8 cellular contexts compared by ENCODE assay signal in genomic region chr3:5057857-5058324, GRCh38.
DNase-seq lines count a peak whose midpoint lies in the region; ATAC-seq, FAIRE-seq and TF ChIP-seq lines count a peak whose summit lies in the region.

No MANE protein-coding gene starts in this region.

- no peaks in the 10 kb centered on the region for H3K9me2 ChIP-seq in OCI-LY7 (ENCODE audit: insufficient read depth, low read length)

- H4K20me1 ChIP-seq in OCI-LY7 (ENCODE audit: insufficient read depth, low read length): no peaks in the 10 kb centered on the region

- peak; percentile 84 for TF ChIP-seq CTCF in CD14-positive monocyte (IDR thresholded peaks at IDR 0.05)
- TF ChIP-seq CTCF in OCI-LY7 (conservative IDR thresholded peaks at IDR 0.05; ENCODE audit: low read length): peak; percentile 82

- CTCF ChIA-PET in OCI-LY7 (lab: Charles Lee; ENCODE audit: unreplicated experiment): interaction anchor here (2.2 kb wide), 1 partner anchor 346 kb away, joined by 6 read pairs; no protein-coding TSS in a partner anchor

- peak; percentile 70 for DNase-seq in CD14-positive monocyte (ENCODE audit: low spot score)
- peak; percentile 47 for DNase-seq in GM19239 (ENCODE audit: insufficient read length, low spot score)
- DNase-seq in OCI-LY7 (ENCODE audit: low spot score): peak; percentile 76
- peak; percentile 45 for DNase-seq in activated T-cell treated with anti-CD3 and anti-CD28 coated beads for 1 hour (ENCODE audit: low read depth)
- peak; percentile 17 to 80 (median 66) for DNase-seq in naive thymus-derived CD8-positive, alpha-beta T cell
- DNase-seq in stimulated activated naive B cell treated with anti-CD40 and anti-IgM and Interleukin-4, amounts not matched to agents 10 μg/mL and 1 μg/mL and 100 μg/mL, for 72 hours: peak; percentile 77

- H3K36me3 ChIP-seq in OCI-LY7 (ENCODE audit: insufficient read depth, low read length): no peaks in the 10 kb centered on the region

- H3K4me1 ChIP-seq in OCI-LY7 (ENCODE audit: insufficient read depth, low read length, poor library complexity, severe bottlenecking): no peaks in the 10 kb centered on the region

- no peak overlapping the region for H3K4me2 ChIP-seq in OCI-LY7 (ENCODE audit: low read length)

- intact Hi-C loops in CD14-positive monocyte (cut with micrococcal nuclease): loop anchor here (2.0 kb wide), 1 partner anchor 347 kb away; no protein-coding TSS in a partner anchor
- intact Hi-C loops in OCI-LY7 (cut with micrococcal nuclease; ENCODE audit: unreplicated experiment): loop anchor here (1.0 to 10.0 kb wide), 3 partner anchors 76 to 347 kb away; no protein-coding TSS in a partner anchor

- no peaks in the 10 kb centered on the region for H3K9me3 ChIP-seq in OCI-LY7 (ENCODE audit: low read length)

- no peak overlapping the region for H3K4me3 Mint-ChIP-seq in CD14-positive monocyte
- H3K4me3 Mint-ChIP-seq in naive thymus-derived CD8-positive, alpha-beta T cell: no peak overlapping the region
- H3K4me3 Mint-ChIP-seq in stimulated activated naive B cell treated with anti-CD40 and anti-IgM and Interleukin-4, amounts not matched to agents 10 μg/mL and 1 μg/mL and 100 μg/mL, for 72 hours: no peak overlapping the region

- H3K27ac Mint-ChIP-seq in CD14-positive monocyte: peak overlapping the region in 2 of 7 donors; percentile 12 to 70
- no peak overlapping the region for H3K27ac Mint-ChIP-seq in naive thymus-derived CD8-positive, alpha-beta T cell
- H3K27ac Mint-ChIP-seq in stimulated activated naive B cell treated with anti-CD40 and anti-IgM and Interleukin-4, amounts not matched to agents 10 μg/mL and 1 μg/mL and 100 μg/mL, for 72 hours: peak overlapping the region; percentile 47

- no peak overlapping the region for H2AFZ ChIP-seq in OCI-LY7 (ENCODE audit: low read length)

- FAIRE-seq in GM19239 (lab: Jason Lieb, UNC): peak; percentile 76

- no peak overlapping the region for H3K27ac ChIP-seq in OCI-LY7 (ENCODE audit: low read depth, low read length, poor library complexity, severe bottlenecking)

- no peak overlapping the region for H3K4me3 ChIP-seq in OCI-LY7 (ENCODE audit: low read depth, low read length, poor library complexity, severe bottlenecking)

- POLR2A ChIA-PET in OCI-LY7 (lab: Charles Lee): interaction anchor here (0.6 kb wide), 1 partner anchor 453 kb away, joined by 3 read pairs; no protein-coding TSS in a partner anchor
- POLR2A ChIA-PET in naive thymus-derived CD8-positive, alpha-beta T cell (lab: Charles Lee): interaction anchor here (0.7 to 1.4 kb wide), 2 partner anchors 236 to 347 kb away, joined by 3 to 7 read pairs; no protein-coding TSS in a partner anchor

- H3K36me3 Mint-ChIP-seq in CD14-positive monocyte: no peaks in the 10 kb centered on the region
- H3K36me3 Mint-ChIP-seq in naive thymus-derived CD8-positive, alpha-beta T cell: no peaks in the 10 kb centered on the region
- H3K36me3 Mint-ChIP-seq in stimulated activated naive B cell treated with anti-CD40 and anti-IgM and Interleukin-4, amounts not matched to agents 10 μg/mL and 1 μg/mL and 100 μg/mL, for 72 hours: no peaks in the 10 kb centered on the region

- peaks cover 2 to 5% (median 4%) of the 10 kb centered on the region in 3 donors for H3K27me3 Mint-ChIP-seq in CD14-positive monocyte (ENCODE audit: low read depth in 3 of 3)
- H3K27me3 Mint-ChIP-seq in naive thymus-derived CD8-positive, alpha-beta T cell: peaks cover 0 to 7% (median 3%) of the 10 kb centered on the region in 5 donors
- peaks cover 0 to 15% of the 10 kb centered on the region in 2 donors for H3K27me3 Mint-ChIP-seq in stimulated activated naive B cell treated with anti-CD40 and anti-IgM and Interleukin-4, amounts not matched to agents 10 μg/mL and 1 μg/mL and 100 μg/mL, for 72 hours

- ATAC-seq in HG03354 (IDR thresholded peaks at IDR 0.05; ENCODE audit: poor library complexity, severe bottlenecking, unreplicated experiment): peak; percentile 95
- ATAC-seq in esophagus mucosa: peak; percentile 96
- ATAC-seq in naive thymus-derived CD8-positive, alpha-beta T cell: peak; percentile 88 to 96
- peak; percentile 85 to 90 for ATAC-seq in stimulated activated naive B cell treated with anti-CD40 and anti-IgM and Interleukin-4, amounts not matched to agents 10 μg/mL and 1 μg/mL and 100 μg/mL, for 72 hours (replicated peaks)

- no peaks in the 10 kb centered on the region for H3K9me3 Mint-ChIP-seq in CD14-positive monocyte
- H3K9me3 Mint-ChIP-seq in naive thymus-derived CD8-positive, alpha-beta T cell: no peaks in the 10 kb centered on the region
- no peaks in the 10 kb centered on the region for H3K9me3 Mint-ChIP-seq in stimulated activated naive B cell treated with anti-CD40 and anti-IgM and Interleukin-4, amounts not matched to agents 10 μg/mL and 1 μg/mL and 100 μg/mL, for 72 hours

- peaks cover 54% of the 10 kb centered on the region for H3K4me1 Mint-ChIP-seq in CD14-positive monocyte
- peaks cover 0 to 26% (median 3%) of the 10 kb centered on the region in 4 donors for H3K4me1 Mint-ChIP-seq in naive thymus-derived CD8-positive, alpha-beta T cell
- H3K4me1 Mint-ChIP-seq in stimulated activated naive B cell treated with anti-CD40 and anti-IgM and Interleukin-4, amounts not matched to agents 10 μg/mL and 1 μg/mL and 100 μg/mL, for 72 hours: peaks cover 34 to 45% of the 10 kb centered on the region in 2 donors

- H3K79me2 ChIP-seq in OCI-LY7 (ENCODE audit: insufficient read depth, low read depth, low read length): no peaks in the 10 kb centered on the region

- no TSS peak for BruUV-seq in OCI-LY7 (replicated peaks; lab: Mats Ljungman, UMichigan)
